In genomic region chr3:113663761-113664160, GRCh38 we compare ENCODE assay signal across 17 cellular contexts.
"Had no signal": no experiment of that assay in that cellular context is flagged by ENCODE, and none has a peak within 500 bp of the region (broad histone marks: within the 10 kb centered on the region; RNA-seq: fewer than 3 reads in every experiment).

No MANE protein-coding gene starts in this region.

- H3K4me3 ChIP-seq: prostate gland, SJSA1 had no signal

- DNase-seq: activated CD4-positive, alpha-beta T cell treated with anti-CD3 and anti-CD28 coated beads, Interleukin-2, amount 50 U/mL, for 1 hour; activated CD8-positive, alpha-beta memory T cell treated with anti-CD3 and anti-CD28 coated beads for 24 hours; activated naive CD4-positive, alpha-beta T cell; anterior cingulate cortex; effector memory CD4-positive, alpha-beta T cell; foreskin keratinocyte; head of caudate nucleus; immature natural killer cell; mammary epithelial cell; nucleus accumbens; stimulated activated naive B cell treated with anti-CD40 and anti-IgM and Interleukin-4, amounts not matched to agents 10 μg/mL and 1 μg/mL and 100 μg/mL, for 72 hours; SW 1271; trophoblast cell had no signal

- H3K9me3 ChIP-seq: prostate gland, SJSA1 had no signal

- H3K4me1 ChIP-seq: foreskin keratinocyte, prostate gland had no signal

- H3K36me3 ChIP-seq: prostate gland had no signal

- H3K27me3 ChIP-seq: foreskin keratinocyte, SJSA1 had no signal

- H3K27ac ChIP-seq: foreskin keratinocyte, prostate gland, SJSA1 had no signal

- ATAC-seq: foreskin keratinocyte; natural killer cell treated with Interleukin-12 subunit alpha and Interleukin-12 subunit beta and Interleukin-15 and Interleukin-18, amount 100 ng/mL, for 72 hours; sciatic nerve; stimulated activated naive B cell treated with anti-CD40 and anti-IgM and Interleukin-4, amounts not matched to agents 10 μg/mL and 1 μg/mL and 100 μg/mL, for 72 hours had no signal
